In genomic region chr4:87525636-87526035, GRCh38 we compare ENCODE assay signal across 11 cellular contexts. TPM values are rescaled to one million over a fixed set of nuclear protein-coding genes. Genes with fewer than 3 reads are reported as not detected.
DNase-seq lines count a peak whose midpoint lies in the region; ATAC-seq and TF ChIP-seq lines count a peak whose summit lies in the region.
"Had no signal": no experiment of that assay in that cellular context is flagged by ENCODE, and none has a peak within 500 bp of the region (broad histone marks: within the 10 kb centered on the region; RNA-seq: fewer than 3 reads in every experiment).

No MANE protein-coding gene starts in this region.

- in situ Hi-C loops in HAP-1 (cut with MboI; ENCODE audit: low sequenced_read_pairs) = no loop called here

- DNase-seq in HAP-1 (ENCODE audit: low spot score in 2 of 2) (peak; percentile 57 to 75), coronary artery (ENCODE audit: low spot score) (no peak), inferior parietal cortex (ENCODE audit: extremely low spot score) (peak; percentile 68), sigmoid colon (peak; percentile 75), erythroblast (lab: John Stamatoyannopoulos, UW) (no peak), HT-29 (ENCODE audit: low spot score) (no peak)
- DNase-seq in activated naive CD4-positive, alpha-beta T cell treated with anti-CD3 and anti-CD28 coated beads, Interleukin-2, amount 10 ng/mL, durations not matched to agents 7 days and 5 days = no peak
- DNase-seq in stimulated activated naive CD8-positive, alpha-beta T cell treated with anti-CD3 and anti-CD28 coated beads, Interleukin-15, amount 100 ng/mL, for 72 hours = no peak
- DNase-seq: NCI-H748 treated with DMSO at 0.1 percent for 48 hours, small intestine had no signal

- no peaks in the 10 kb centered on the region for H3K36me3 ChIP-seq in HAP-1 (replicated peaks)
- peaks cover 0 to 15% (median 0%) of the 10 kb centered on the region in 4 donors for H3K36me3 ChIP-seq in sigmoid colon

- H3K27me3 ChIP-seq in HAP-1 (ENCODE audit: low read depth) (no peaks in the 10 kb centered on the region), sigmoid colon (no peaks in the 10 kb centered on the region)
- H3K27me3 ChIP-seq: BLaER1 treated with 17β-estradiol and CSF1 and Interleukin-3, amounts not matched to agents 10 nM and 100 nM had no signal

- H3K4me3 ChIP-seq in HAP-1 = no peak overlapping the region
- H3K4me3 ChIP-seq in coronary artery = peak overlapping the region; percentile 71
- H3K4me3 ChIP-seq in sigmoid colon = peak overlapping the region; percentile 52 to 59 (median 57)
- H3K4me3 ChIP-seq: BLaER1 treated with 17β-estradiol and CSF1 and Interleukin-3, amounts not matched to agents 10 nM and 100 nM had no signal

- no peak overlapping the region for H3K27ac Mint-ChIP-seq in activated naive CD4-positive, alpha-beta T cell treated with anti-CD3 and anti-CD28 coated beads, Interleukin-2, amount 10 ng/mL, durations not matched to agents 7 days and 5 days
- no peak overlapping the region for H3K27ac Mint-ChIP-seq in stimulated activated naive CD8-positive, alpha-beta T cell treated with anti-CD3 and anti-CD28 coated beads, Interleukin-15, amount 100 ng/mL, for 72 hours

- no peaks in the 10 kb centered on the region for H3K36me3 Mint-ChIP-seq in activated naive CD4-positive, alpha-beta T cell treated with anti-CD3 and anti-CD28 coated beads, Interleukin-2, amount 10 ng/mL, durations not matched to agents 7 days and 5 days

- H3K9me3 ChIP-seq in HAP-1 (no peaks in the 10 kb centered on the region), sigmoid colon (no peaks in the 10 kb centered on the region)

- CTCF ChIA-PET in activated naive CD4-positive, alpha-beta T cell treated with anti-CD3 and anti-CD28 coated beads, Interleukin-2, amount 10 ng/mL, durations not matched to agents 7 days and 5 days (lab: Charles Lee) = no interaction called here

- no peak for ATAC-seq in stimulated activated naive CD8-positive, alpha-beta T cell treated with anti-CD3 and anti-CD28 coated beads, Interleukin-15, amount 100 ng/mL, for 72 hours

- H3K27ac ChIP-seq in coronary artery = peak overlapping the region; percentile 93 to 94
- H3K27ac ChIP-seq in sigmoid colon = peak overlapping the region; percentile 89 to 91 (median 91)
- H3K27ac ChIP-seq: BLaER1 treated with 17β-estradiol and CSF1 and Interleukin-3, amounts not matched to agents 10 nM and 100 nM had no signal

- H3K4me3 Mint-ChIP-seq in activated naive CD4-positive, alpha-beta T cell treated with anti-CD3 and anti-CD28 coated beads, Interleukin-2, amount 10 ng/mL, durations not matched to agents 7 days and 5 days = no peak overlapping the region
- no peak overlapping the region for H3K4me3 Mint-ChIP-seq in stimulated activated naive CD8-positive, alpha-beta T cell treated with anti-CD3 and anti-CD28 coated beads, Interleukin-15, amount 100 ng/mL, for 72 hours

- H3K4me1 ChIP-seq in HAP-1 (peaks cover 70% of the 10 kb centered on the region), sigmoid colon (peaks cover 0 to 61% (median 55%) of the 10 kb centered on the region in 4 donors)

- intact Hi-C loops in sigmoid colon (cut with DNase I) = no loop called here

- WGBS in sigmoid colon, 2 donors = 70 to 74% methylated on average over 1 of the region's 1 CpG

- TF ChIP-seq EP300 in sigmoid colon (IDR thresholded peaks at IDR 0.05) = no peak

- H3K27me3 Mint-ChIP-seq in activated naive CD4-positive, alpha-beta T cell treated with anti-CD3 and anti-CD28 coated beads, Interleukin-2, amount 10 ng/mL, durations not matched to agents 7 days and 5 days = no peaks in the 10 kb centered on the region
- no peaks in the 10 kb centered on the region for H3K27me3 Mint-ChIP-seq in stimulated activated naive CD8-positive, alpha-beta T cell treated with anti-CD3 and anti-CD28 coated beads, Interleukin-15, amount 100 ng/mL, for 72 hours

- TF ChIP-seq CTCF in coronary artery (IDR thresholded peaks at IDR 0.05) (no peak), sigmoid colon (IDR thresholded peaks at IDR 0.05) (no peak)

- no peaks in the 10 kb centered on the region for H3K4me1 Mint-ChIP-seq in activated naive CD4-positive, alpha-beta T cell treated with anti-CD3 and anti-CD28 coated beads, Interleukin-2, amount 10 ng/mL, durations not matched to agents 7 days and 5 days
- H3K4me1 Mint-ChIP-seq in stimulated activated naive CD8-positive, alpha-beta T cell treated with anti-CD3 and anti-CD28 coated beads, Interleukin-15, amount 100 ng/mL, for 72 hours = no peaks in the 10 kb centered on the region

- H3K9me3 Mint-ChIP-seq in activated naive CD4-positive, alpha-beta T cell treated with anti-CD3 and anti-CD28 coated beads, Interleukin-2, amount 10 ng/mL, durations not matched to agents 7 days and 5 days = peaks cover 14% of the 10 kb centered on the region
- H3K9me3 Mint-ChIP-seq in stimulated activated naive CD8-positive, alpha-beta T cell treated with anti-CD3 and anti-CD28 coated beads, Interleukin-15, amount 100 ng/mL, for 72 hours = peaks cover 7 to 16% of the 10 kb centered on the region in 2 donors

- TF ChIP-seq POLR2A in sigmoid colon (IDR thresholded peaks at IDR 0.05) = peak in 1 of 2 donors; percentile 59
- no peak for TF ChIP-seq POLR2A in erythroblast (IDR thresholded peaks at IDR 0.05; ENCODE audit: low read length)

RNA-seq across cellular contexts. Expression of gene SPARCL1, which starts 3.5 kb away (rescaled TPM):
- total RNA-seq in sigmoid colon = 1,000 to 10,000 TPM; 1,005 to 1,386 (median 1,166) TPM
- 100 to 1,000 TPM in 1 of 3 donors, 10 to 100 TPM in 2; 10.4 to 145 (median 28.8) TPM for polyA plus RNA-seq in sigmoid colon
- total RNA-seq in HT-29 (2014; rRNA removed; shearing (Covaris generic)) = not detected in 2 replicates

Comparison
In these comparisons a context has a peak if more than half of its experiments do, and no peak if none do; other contexts are left out.
1. DNase-seq: peak in HAP-1 (2 of 2), inferior parietal cortex (single experiment) and sigmoid colon (single experiment); none in coronary artery (single experiment), erythroblast (0 of 2), activated naive CD4-positive, alpha-beta T cell treated with anti-CD3 and anti-CD28 coated beads, Interleukin-2, amount 10 ng/mL, durations not matched to agents 7 days and 5 days (single experiment), HT-29 (single experiment) and stimulated activated naive CD8-positive, alpha-beta T cell treated with anti-CD3 and anti-CD28 coated beads, Interleukin-15, amount 100 ng/mL, for 72 hours (0 of 2).
2. RNA of gene SPARCL1, which starts 3.5 kb away (total RNA-seq): 1,005 to 1,386 TPM in sigmoid colon; not detected in HT-29; every median in the first group is over 1,000 times any median in the second.